In the genomic region with DNA sequence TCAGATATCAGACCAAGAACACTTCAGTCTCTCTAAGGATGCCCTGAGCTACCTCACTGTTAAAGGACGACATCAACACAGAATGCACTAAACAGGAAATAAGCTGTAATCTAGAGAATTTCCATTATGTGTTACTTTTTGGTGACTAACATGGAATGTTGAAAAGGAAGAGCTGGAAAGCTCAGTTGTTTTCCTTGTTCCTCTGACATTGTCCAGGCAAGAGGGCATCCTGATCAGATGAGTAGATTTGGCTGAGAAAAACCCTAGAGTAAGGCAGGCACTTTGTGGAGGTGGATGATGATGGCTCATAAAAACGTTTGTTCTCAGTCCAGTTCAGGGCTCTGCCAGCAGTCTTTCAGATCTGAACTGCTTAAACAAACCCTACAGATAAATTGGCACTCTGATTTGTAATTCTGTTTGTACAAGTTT, we compare ENCODE assay signal across 18 cellular contexts. TPM values are rescaled to one million over a fixed set of nuclear protein-coding genes. Genes with fewer than 3 reads are reported as not detected.
DNase-seq lines count a peak whose midpoint lies in the region; ATAC-seq and TF ChIP-seq lines count a peak whose summit lies in the region.
"Had no signal": no experiment of that assay in that cellular context is flagged by ENCODE, and none has a peak within 500 bp of the region (broad histone marks: within the 10 kb centered on the region; RNA-seq: fewer than 3 reads in every experiment).

No MANE protein-coding gene starts in this region.

- no peaks in the 10 kb centered on the region for H3K23me2 ChIP-seq in H9 (ENCODE audit: insufficient read length, low read depth, low read length, poor library complexity, severe bottlenecking)

- H3K27ac ChIP-seq in H9 (ENCODE audit: insufficient read length, low read depth, low read length) (no peak overlapping the region), VCaP (peak overlapping the region; percentile 63), ovary (no peak overlapping the region)
- H3K27ac ChIP-seq: colonic mucosa, heart left ventricle, pancreas had no signal

- H3K4me1 ChIP-seq in H9 (ENCODE audit: insufficient read depth, low read length) (no peaks in the 10 kb centered on the region), ovary (ENCODE audit: insufficient read depth) (no peaks in the 10 kb centered on the region)
- H3K4me1 ChIP-seq: colonic mucosa, heart left ventricle, pancreas had no signal

- H3K36me3 Mint-ChIP-seq in H9 (ENCODE audit: insufficient read depth in 1 of 3, low read depth in 3 of 3): peaks cover 0 to 4% (median 0%) of the 10 kb centered on the region in 3 experiments; a peak in 4 of 7 replicates

- ATAC-seq in GM18909 (IDR thresholded peaks at IDR 0.05; ENCODE audit: poor library complexity, unreplicated experiment): no peak
- ATAC-seq: stimulated activated naive CD8-positive, alpha-beta T cell treated with anti-CD3 and anti-CD28 coated beads, Interleukin-15, Interleukin-2, amounts not matched to agents 100 U/mL and 50 U/mL, for 24 hours had no signal

- H4K91ac ChIP-seq in H9 (ENCODE audit: insufficient read length, low read depth, low read length): no peak overlapping the region

- no peak overlapping the region for H3K14ac ChIP-seq in H9 (ENCODE audit: insufficient read depth, low read length)

- no peaks in the 10 kb centered on the region for H4K20me1 ChIP-seq in H9 (ENCODE audit: control insufficient read depth, insufficient read depth, insufficient read length)

- no peak for TF ChIP-seq EP300 in ovary (IDR thresholded peaks at IDR 0.05)

- no peaks in the 10 kb centered on the region for H3K79me2 ChIP-seq in H9 (ENCODE audit: insufficient read depth, low read length)

- no peak overlapping the region for H2AK5ac ChIP-seq in H9 (ENCODE audit: insufficient read length, low read length)

- H4K8ac ChIP-seq in H9 (replicated peaks; ENCODE audit: insufficient read length, low read depth, low read length): no peak overlapping the region

- H3K36me3 ChIP-seq in ovary: no peaks in the 10 kb centered on the region
- H3K36me3 ChIP-seq: colonic mucosa had no signal

- H3K4ac ChIP-seq in H9 (ENCODE audit: low read depth, low read length): no peak overlapping the region

- no CpG with 5 or more reads among the region's 2 CpGs for WGBS in H9 (ENCODE audit: extremely low coverage, insufficient read length, low lambda C conversion rate)
- 39 to 42% (median 41%) methylated on average over 2 of the region's 2 CpGs for whole genome bisulfite sequencing in ovary, 3 donors

- H3K27me3 ChIP-seq in H9 (ENCODE audit: insufficient read depth, low read length): no peaks in the 10 kb centered on the region
- H3K27me3 ChIP-seq in ovary: no peaks in the 10 kb centered on the region
- H3K27me3 ChIP-seq: colonic mucosa, heart left ventricle, pancreas had no signal

- no peak overlapping the region for H2BK20ac ChIP-seq in H9 (ENCODE audit: low read depth, low read length, poor library complexity, severe bottlenecking)

- no peak overlapping the region for H3K18ac ChIP-seq in H9 (ENCODE audit: insufficient read length, low read depth, low read length)

- H2BK15ac ChIP-seq in H9 (ENCODE audit: low read depth, low read length): no peak overlapping the region

- H3K56ac ChIP-seq in H9 (ENCODE audit: insufficient read length, low read depth, low read length): no peak overlapping the region

- H3T11ph ChIP-seq in H9 (ENCODE audit: low read length): no peak overlapping the region

- no peak overlapping the region for H2BK120ac ChIP-seq in H9 (ENCODE audit: low read depth, low read length, poor library complexity, severe bottlenecking)

- H3K9me3 Mint-ChIP-seq in H9: no peaks in the 10 kb centered on the region
- H3K9me3 Mint-ChIP-seq: memory B cell had no signal

- H3K4me3 Mint-ChIP-seq in H9: no peak overlapping the region
- H3K4me3 Mint-ChIP-seq: CD4-positive, CD25-positive, alpha-beta regulatory T cell; memory B cell had no signal

- H3K9me3 ChIP-seq in H9 (ENCODE audit: control insufficient read depth, low read depth, low read length) (no peaks in the 10 kb centered on the region), ovary (no peaks in the 10 kb centered on the region)
- H3K9me3 ChIP-seq: colonic mucosa, heart left ventricle, pancreas had no signal

- peak; percentile 56 for DNase-seq in AG08395 (ENCODE audit: low spot score)
- DNase-seq in H9: no peak
- peak; percentile 38 for DNase-seq in hepatic stellate cell (ENCODE audit: low spot score)
- no peak for DNase-seq in ovary
- no peak for DNase-seq in kidney glomerular epithelial cell (lab: John Stamatoyannopoulos, UW)
- DNase-seq in NCI-H187 (lab: John Stamatoyannopoulos, UW): no peak
- DNase-seq: activated CD4-positive, alpha-beta T cell treated with anti-CD3 and anti-CD28 coated beads for 4 hours; activated naive CD4-positive, alpha-beta T cell treated with Interleukin-2 at 50 U/mL for 16 hours; CD4-positive, CD25-positive, alpha-beta regulatory T cell; colonic mucosa; heart left ventricle; NCI-H1417 treated with DMSO at 0.1 percent for 48 hours; NK-92 treated with Interleukin-12 subunit alpha and Interleukin-12 subunit beta, amount 100 ng/mL, for 24 hours; pancreas; stimulated activated naive CD8-positive, alpha-beta T cell treated with anti-CD3 and anti-CD28 coated beads, Interleukin-15, Interleukin-2, amounts not matched to agents 100 U/mL and 50 U/mL, for 24 hours had no signal

- H3K27me3 Mint-ChIP-seq in H9 (ENCODE audit: low read depth): no peaks in the 10 kb centered on the region
- H3K27me3 Mint-ChIP-seq: CD4-positive, CD25-positive, alpha-beta regulatory T cell; memory B cell had no signal

- H2BK5ac ChIP-seq in H9 (ENCODE audit: insufficient read length, low read length): no peak overlapping the region

- H3K4me3 ChIP-seq in ovary: no peak overlapping the region
- H3K4me3 ChIP-seq: colonic mucosa, heart left ventricle, pancreas had no signal

- no peak overlapping the region for H4K5ac ChIP-seq in H9 (ENCODE audit: insufficient read length, low read depth, low read length)

- H2AFZ ChIP-seq in H9 (ENCODE audit: low read length): no peak overlapping the region

- H3K79me1 ChIP-seq in H9 (ENCODE audit: insufficient read depth, low read depth, low read length, poor library complexity, severe bottlenecking): no peaks in the 10 kb centered on the region

- H3K27ac Mint-ChIP-seq in H9: peak overlapping the region in 2 of 3 experiments; percentile 11 to 18; a peak in 1 of 7 replicates
- H3K27ac Mint-ChIP-seq: memory B cell had no signal

- no peak overlapping the region for H2BK12ac ChIP-seq in H9 (ENCODE audit: insufficient read length, low read depth, low read length)

- no peak overlapping the region for H3K4me2 ChIP-seq in H9 (ENCODE audit: insufficient read depth, insufficient read length, low read length)

- no peak overlapping the region for H3K23ac ChIP-seq in H9 (ENCODE audit: insufficient read length, low read depth, low read length)

- H3K4me1 Mint-ChIP-seq in H9: no peaks in the 10 kb centered on the region

- no peak for TF ChIP-seq CTCF in H9 (conservative IDR thresholded peaks at IDR 0.05)
- no peak for TF ChIP-seq CTCF in VCaP (conservative IDR thresholded peaks at IDR 0.05)
- TF ChIP-seq CTCF in ovary (IDR thresholded peaks at IDR 0.05): no peak

- intact Hi-C loops in ovary (cut with DNase I): no loop called here

- no peak overlapping the region for H3K9ac ChIP-seq in H9 (ENCODE audit: extremely low read depth, insufficient read length, low read length)

- no peak for TF ChIP-seq POLR2A in ovary (IDR thresholded peaks at IDR 0.05)

RNA-seq across cellular contexts. Expression of a gene that starts 34.0 kb away (rescaled TPM):
- total RNA-seq in H9 (2021) (3.8 and 4.9 TPM in 2 replicates), ovary (10 to 100 TPM in 6 of 7 donors, 1 to 10 TPM in 1; 8.5 to 16.4 (median 11.8) TPM)
- 1 to 10 TPM; 3.0 to 5.0 TPM for polyA plus RNA-seq in ovary

RNA-seq across cellular contexts. Expression of a gene that starts 34.2 kb away (rescaled TPM):
- total RNA-seq in H9 (2021) (0.88 and 1.0 TPM in 2 replicates), ovary (1 to 10 TPM; 2.4 to 6.0 (median 3.3) TPM)
- 1 to 10 TPM; 1.5 to 2.6 TPM for polyA plus RNA-seq in ovary

RNA-seq across cellular contexts. Expression of a gene that starts 45.9 kb away (rescaled TPM):
- 32.5 and 34.6 TPM in 2 replicates for total RNA-seq in H9 (2021)
- 10 to 100 TPM; 23.6 to 57.6 (median 45.9) TPM for total RNA-seq in ovary
- 10 to 100 TPM; 12.5 to 71.7 TPM for polyA plus RNA-seq in ovary

Comparison
In these comparisons a context has a peak if more than half of its experiments do, and no peak if none do; other contexts are left out.
1. DNase-seq: peak in AG08395 (single experiment) and hepatic stellate cell (single experiment); none in H9 (single experiment), ovary (0 of 5), kidney glomerular epithelial cell (single experiment) and NCI-H187 (0 of 2).